In the genomic region with DNA sequence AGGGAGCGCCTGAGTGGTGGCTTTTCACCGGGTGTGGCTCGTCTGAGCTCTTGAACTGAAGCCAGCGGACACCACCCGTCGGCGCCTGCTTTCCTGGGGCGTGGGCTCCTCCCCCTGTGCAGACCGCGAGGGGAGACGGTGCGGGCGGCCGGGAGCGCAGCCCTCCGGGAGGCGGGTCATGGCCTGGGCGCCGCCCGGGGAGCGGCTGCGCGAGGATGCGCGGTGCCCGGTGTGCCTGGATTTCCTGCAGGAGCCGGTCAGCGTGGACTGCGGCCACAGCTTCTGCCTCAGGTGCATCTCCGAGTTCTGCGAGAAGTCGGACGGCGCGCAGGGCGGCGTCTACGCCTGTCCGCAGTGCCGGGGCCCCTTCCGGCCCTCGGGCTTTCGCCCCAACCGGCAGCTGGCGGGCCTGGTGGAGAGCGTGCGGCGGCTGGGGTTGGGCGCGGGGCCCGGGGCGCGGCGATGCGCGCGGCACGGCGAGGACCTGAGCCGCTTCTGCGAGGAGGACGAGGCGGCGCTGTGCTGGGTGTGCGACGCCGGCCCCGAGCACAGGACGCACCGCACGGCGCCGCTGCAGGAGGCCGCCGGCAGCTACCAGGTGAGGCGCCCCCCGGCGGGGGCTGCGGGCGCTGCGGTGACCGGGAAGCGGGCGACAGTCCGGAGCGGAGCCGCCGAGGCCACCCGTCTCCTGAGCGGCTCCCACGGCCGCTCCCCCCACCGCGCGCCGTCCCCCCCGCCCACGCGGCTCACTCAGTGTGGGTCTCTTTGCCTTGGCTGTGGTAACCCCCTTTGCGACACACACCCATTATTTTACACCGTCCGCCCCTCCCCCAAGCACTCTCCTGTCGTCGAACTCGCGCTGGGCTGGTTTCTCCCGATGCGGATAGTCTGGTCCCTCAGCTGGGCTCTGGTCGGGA, we compare ENCODE assay signal across 9 cellular contexts. TPM values are rescaled to one million over a fixed set of nuclear protein-coding genes. Genes with fewer than 3 reads are reported as not detected.
DNase-seq lines count a peak whose midpoint lies in the region; ATAC-seq and TF ChIP-seq lines count a peak whose summit lies in the region.
"Had no signal": no experiment of that assay in that cellular context is flagged by ENCODE, and none has a peak within 500 bp of the region (broad histone marks: within the 10 kb centered on the region; RNA-seq: fewer than 3 reads in every experiment).

A gene with protein sequence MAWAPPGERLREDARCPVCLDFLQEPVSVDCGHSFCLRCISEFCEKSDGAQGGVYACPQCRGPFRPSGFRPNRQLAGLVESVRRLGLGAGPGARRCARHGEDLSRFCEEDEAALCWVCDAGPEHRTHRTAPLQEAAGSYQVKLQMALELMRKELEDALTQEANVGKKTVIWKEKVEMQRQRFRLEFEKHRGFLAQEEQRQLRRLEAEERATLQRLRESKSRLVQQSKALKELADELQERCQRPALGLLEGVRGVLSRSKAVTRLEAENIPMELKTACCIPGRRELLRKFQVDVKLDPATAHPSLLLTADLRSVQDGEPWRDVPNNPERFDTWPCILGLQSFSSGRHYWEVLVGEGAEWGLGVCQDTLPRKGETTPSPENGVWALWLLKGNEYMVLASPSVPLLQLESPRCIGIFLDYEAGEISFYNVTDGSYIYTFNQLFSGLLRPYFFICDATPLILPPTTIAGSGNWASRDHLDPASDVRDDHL (plus strand): TSS at position 119 of the 917 bp plus-strand sequence. CDS start 60 bp downstream, at position 179.

- ATAC-seq in GM18907 (IDR thresholded peaks at IDR 0.05; ENCODE audit: unreplicated experiment) = peak; percentile 62
- ATAC-seq in HG03442 (IDR thresholded peaks at IDR 0.05; ENCODE audit: unreplicated experiment) = peak; percentile 70
- no peak for ATAC-seq in sciatic nerve

- H3K4me3 ChIP-seq in cardiac muscle cell (peak within 1 kb of the TSS; percentile 42), osteoblast (ENCODE audit: insufficient read depth, low read length) (no peak within 1 kb of the TSS)

- DNase-seq in activated CD4-positive, alpha-beta memory T cell treated with anti-CD3 and anti-CD28 coated beads for 36 hours = peak; percentile 46
- peak in 1 of 2 donors; percentile 81 for DNase-seq in cardiac muscle cell (ENCODE audit: low read depth in 1 of 2, low spot score in 1 of 2)
- no peak for DNase-seq in sciatic nerve (ENCODE audit: low spot score)
- DNase-seq in GM03348 (ENCODE audit: low spot score) = no peak
- DNase-seq in COLO668 (lab: John Stamatoyannopoulos, UW; ENCODE audit: unreplicated experiment) = no peak
- DNase-seq in osteoblast (ENCODE audit: insufficient read length, low spot score, missing footprints) = no peak

- no peak within 1 kb of the TSS for H2AFZ ChIP-seq in osteoblast (ENCODE audit: low read length)

- intact Hi-C loops in activated CD4-positive, alpha-beta memory T cell treated with anti-CD3 and anti-CD28 coated beads for 36 hours (cut with micrococcal nuclease) = loop anchor here (10.0 kb wide), 1 partner anchor 173 kb away; no protein-coding TSS in a partner anchor
- intact Hi-C loops in sciatic nerve (cut with DNase I) = no loop called here

- H3K36me3 ChIP-seq in cardiac muscle cell = no peaks in the 10 kb centered on the region
- no peaks in the 10 kb centered on the region for H3K36me3 ChIP-seq in osteoblast (ENCODE audit: insufficient read depth, low read length)

- peak within 1 kb of the TSS; percentile 67 for H3K4me3 Mint-ChIP-seq in activated CD4-positive, alpha-beta memory T cell treated with anti-CD3 and anti-CD28 coated beads for 36 hours

- no peaks in the 10 kb centered on the region for H3K79me2 ChIP-seq in osteoblast (ENCODE audit: insufficient read depth, low read length)

- peaks cover 32% of the 10 kb centered on the region for H3K27me3 Mint-ChIP-seq in activated CD4-positive, alpha-beta memory T cell treated with anti-CD3 and anti-CD28 coated beads for 36 hours

- TF ChIP-seq CTCF in cardiac muscle cell (IDR thresholded peaks at IDR 0.05; ENCODE audit: low read depth, low read length) (no peak), osteoblast (IDR thresholded peaks at IDR 0.05; ENCODE audit: extremely low read depth, low read depth, low read length) (no peak)

- H3K36me3 Mint-ChIP-seq in activated CD4-positive, alpha-beta memory T cell treated with anti-CD3 and anti-CD28 coated beads for 36 hours = no peaks in the 10 kb centered on the region

- no peaks in the 10 kb centered on the region for H3K9me3 ChIP-seq in cardiac muscle cell (ENCODE audit: low read depth)
- H3K9me3 ChIP-seq in osteoblast (ENCODE audit: low read depth, low read length) = no peaks in the 10 kb centered on the region

- H4K20me1 ChIP-seq in osteoblast (ENCODE audit: insufficient read depth, low read length) = no peaks in the 10 kb centered on the region

- POLR2A ChIA-PET in activated CD4-positive, alpha-beta memory T cell treated with anti-CD3 and anti-CD28 coated beads for 36 hours (lab: Charles Lee) = no interaction called here

- no peak within 1 kb of the TSS for H3K4me2 ChIP-seq in osteoblast (ENCODE audit: insufficient read depth, low read length)

- H3K27ac Mint-ChIP-seq in activated CD4-positive, alpha-beta memory T cell treated with anti-CD3 and anti-CD28 coated beads for 36 hours = no peak within 1 kb of the TSS

- H3K27ac ChIP-seq in cardiac muscle cell = no peak within 1 kb of the TSS
- H3K27ac ChIP-seq in osteoblast (ENCODE audit: low read depth, low read length) = no peak within 1 kb of the TSS

- H3K4me1 ChIP-seq in cardiac muscle cell (ENCODE audit: low read depth) = no peaks in the 10 kb centered on the region
- no peaks in the 10 kb centered on the region for H3K4me1 ChIP-seq in osteoblast (ENCODE audit: insufficient read depth, low read length)

- peaks cover 6% of the 10 kb centered on the region for H3K4me1 Mint-ChIP-seq in activated CD4-positive, alpha-beta memory T cell treated with anti-CD3 and anti-CD28 coated beads for 36 hours (ENCODE audit: low read depth)

- CTCF ChIA-PET in activated CD4-positive, alpha-beta memory T cell treated with anti-CD3 and anti-CD28 coated beads for 36 hours (lab: Charles Lee) = no interaction called here

- no peaks in the 10 kb centered on the region for H3K9me3 Mint-ChIP-seq in activated CD4-positive, alpha-beta memory T cell treated with anti-CD3 and anti-CD28 coated beads for 36 hours

- H3K27me3 ChIP-seq in cardiac muscle cell = peaks cover 6% of the 10 kb centered on the region
- no peaks in the 10 kb centered on the region for H3K27me3 ChIP-seq in osteoblast (ENCODE audit: insufficient read depth, low read length)

RNA-seq across cellular contexts. Expression of the gene that starts here (rescaled TPM):
- total RNA-seq in activated CD4-positive, alpha-beta memory T cell treated with anti-CD3 and anti-CD28 coated beads for 36 hours = under 1 TPM in 1 of 2 experiments, not detected in 1; 0.19 TPM
- 2.4 and 2.7 TPM in 2 replicates for total RNA-seq in cardiac muscle cell
- 2.2 and 2.6 TPM in 2 replicates for polyA plus RNA-seq in cardiac muscle cell
- 22.9 TPM for total RNA-seq in sciatic nerve
- total RNA-seq in osteoblast = 0.29 and 0.36 TPM in 2 replicates
- total RNA-seq: NCI-H460 had no signal

Comparison
In these comparisons a context has a peak if more than half of its experiments do, and no peak if none do; other contexts are left out.
1. Peak in DNase-seq in activated CD4-positive, alpha-beta memory T cell treated with anti-CD3 and anti-CD28 coated beads for 36 hours; RNA of the gene not detected or under 1 TPM.